Comparison of ENCODE assay signal across 11 cellular contexts in genomic region chr1:225460737-225461532, GRCh38. TPM values are rescaled to one million over a fixed set of nuclear protein-coding genes. Genes with fewer than 3 reads are reported as not detected.
DNase-seq lines count a peak whose midpoint lies in the region; ATAC-seq, FAIRE-seq and TF ChIP-seq lines count a peak whose summit lies in the region.
"Had no signal": no experiment of that assay in that cellular context is flagged by ENCODE, and none has a peak within 500 bp of the region (broad histone marks: within the 10 kb centered on the region; RNA-seq: fewer than 3 reads in every experiment).

No MANE protein-coding gene starts in this region.

- peak; percentile 62 to 87 for ATAC-seq in CD4-positive, CD25-positive, alpha-beta regulatory T cell (ENCODE audit: low read depth in 2 of 2)
- ATAC-seq in RWPE2 (ENCODE audit: low read depth) (peak; percentile 23; the same call in 1 of the 3 replicates), pancreas (peak; percentile 11 to 33 (median 20)), GM21367 (IDR thresholded peaks at IDR 0.05; ENCODE audit: unreplicated experiment) (no peak)
- peak; percentile 96 for ATAC-seq in activated naive CD8-positive, alpha-beta T cell treated with anti-CD3 and anti-CD28 coated beads, Interleukin-2, amount 50 U/mL, for 24 hours

- peaks cover 0 to 47% (median 22%) of the 10 kb centered on the region in 4 donors for H3K4me1 Mint-ChIP-seq in CD4-positive, CD25-positive, alpha-beta regulatory T cell
- peaks cover 41% of the 10 kb centered on the region for H3K4me1 Mint-ChIP-seq in activated naive CD8-positive, alpha-beta T cell treated with anti-CD3 and anti-CD28 coated beads, Interleukin-2, amount 50 U/mL, for 24 hours

- H3K27ac Mint-ChIP-seq in CD4-positive, CD25-positive, alpha-beta regulatory T cell, result peak overlapping the region; percentile 5 to 76 (median 17)
- peak overlapping the region; percentile 69 for H3K27ac Mint-ChIP-seq in activated naive CD8-positive, alpha-beta T cell treated with anti-CD3 and anti-CD28 coated beads, Interleukin-2, amount 50 U/mL, for 24 hours

- peaks cover 22% of the 10 kb centered on the region for H3K4me1 ChIP-seq in CD4-positive, CD25-positive, alpha-beta regulatory T cell (ENCODE audit: control insufficient read depth, insufficient read depth, low read length, poor library complexity, severe bottlenecking)
- H3K4me1 ChIP-seq in RWPE2 (ENCODE audit: insufficient read depth, poor library complexity, severe bottlenecking) (peaks cover 10% of the 10 kb centered on the region), pancreas (peaks cover 0 to 8% (median 0%) of the 10 kb centered on the region in 3 donors), mammary epithelial cell (ENCODE audit: insufficient read depth, low read length) (peaks cover 18% of the 10 kb centered on the region)

- no peak overlapping the region for H2AFZ ChIP-seq in mammary epithelial cell (ENCODE audit: low read depth, low read length)

- no peaks in the 10 kb centered on the region for H3K36me3 ChIP-seq in CD4-positive, CD25-positive, alpha-beta regulatory T cell (ENCODE audit: control insufficient read depth, insufficient read depth, low read length)
- no peaks in the 10 kb centered on the region for H3K36me3 ChIP-seq in RWPE2 (ENCODE audit: low read depth)
- H3K36me3 ChIP-seq in pancreas, result no peaks in the 10 kb centered on the region
- no peaks in the 10 kb centered on the region for H3K36me3 ChIP-seq in mammary epithelial cell (ENCODE audit: insufficient read depth, low read length)

- no peaks in the 10 kb centered on the region for H3K27me3 ChIP-seq in CD4-positive, CD25-positive, alpha-beta regulatory T cell (ENCODE audit: control insufficient read depth, insufficient read depth, low read length)
- H3K27me3 ChIP-seq in RWPE2 (ENCODE audit: insufficient read depth, poor library complexity, severe bottlenecking) (no peaks in the 10 kb centered on the region), pancreas (no peaks in the 10 kb centered on the region), mammary epithelial cell (ENCODE audit: insufficient read depth, low read length) (no peaks in the 10 kb centered on the region)

- dilution Hi-C loops in mammary epithelial cell (cut with HindIII; ENCODE audit: low sequenced_read_pairs), result no loop called here

- no peak overlapping the region for H3K9ac ChIP-seq in mammary epithelial cell (ENCODE audit: insufficient read depth, low read length)

- BruUV-seq in mammary epithelial cell (replicated peaks; lab: Mats Ljungman, UMichigan), result no TSS peak

- 53 to 55% methylated on average over 8 of the region's 8 CpGs for WGBS in pancreas, 2 donors
- 96% methylated on average over 7 of the region's 8 CpGs for WGBS in mammary epithelial cell (ENCODE audit: low coverage, missing lambda C conversion rate)

- H4K20me1 ChIP-seq in mammary epithelial cell (ENCODE audit: insufficient read depth, low read length), result no peaks in the 10 kb centered on the region

- no peak overlapping the region for H3K4me3 ChIP-seq in CD4-positive, CD25-positive, alpha-beta regulatory T cell (ENCODE audit: low read depth, low read length)
- H3K4me3 ChIP-seq in RWPE2 (ENCODE audit: severe bottlenecking), result no peak overlapping the region
- no peak overlapping the region for H3K4me3 ChIP-seq in pancreas
- no peak overlapping the region for H3K4me3 ChIP-seq in mammary epithelial cell (replicated peaks in 1 of 3; ENCODE audit: insufficient read depth in 1 of 3, low read depth in 2 of 3, low read length in 3 of 3)

- TF ChIP-seq CTCF in RWPE2 (IDR thresholded peaks at IDR 0.05; ENCODE audit: poor library complexity, severe bottlenecking) (no peak), pancreas (IDR thresholded peaks at IDR 0.05) (no peak), mammary epithelial cell (conservative IDR thresholded peaks at IDR 0.05 in 1 of 2, IDR thresholded peaks at IDR 0.05 in 1 of 2; ENCODE audit: extremely low read depth in 1 of 2, insufficient read depth in 1 of 2, low read depth in 1 of 2, low read length in 2 of 2) (no peak)

- no peaks in the 10 kb centered on the region for H3K9me3 ChIP-seq in CD4-positive, CD25-positive, alpha-beta regulatory T cell (ENCODE audit: control insufficient read depth in 2 of 2, low read length in 2 of 2)
- H3K9me3 ChIP-seq in RWPE2 (ENCODE audit: severe bottlenecking) (no peaks in the 10 kb centered on the region), pancreas (no peaks in the 10 kb centered on the region), mammary epithelial cell (replicated peaks; ENCODE audit: insufficient read depth, low read length) (no peaks in the 10 kb centered on the region)

- no peaks in the 10 kb centered on the region for H3K79me2 ChIP-seq in mammary epithelial cell (ENCODE audit: insufficient read depth, low read length)

- in situ Hi-C loops in mammary epithelial cell (cut with MboI; ENCODE audit: low sequenced_read_pairs in 2 of 2), result no loop called here

- no peaks in the 10 kb centered on the region for H3K27me3 Mint-ChIP-seq in CD4-positive, CD25-positive, alpha-beta regulatory T cell
- H3K27me3 Mint-ChIP-seq in activated naive CD8-positive, alpha-beta T cell treated with anti-CD3 and anti-CD28 coated beads, Interleukin-2, amount 50 U/mL, for 24 hours, result no peaks in the 10 kb centered on the region

- H3K27ac ChIP-seq in CD4-positive, CD25-positive, alpha-beta regulatory T cell (ENCODE audit: insufficient read depth, low read length, poor library complexity, severe bottlenecking), result no peak overlapping the region
- H3K27ac ChIP-seq in RWPE2 (ENCODE audit: poor library complexity, severe bottlenecking), result no peak overlapping the region
- H3K27ac ChIP-seq in pancreas, result no peak overlapping the region
- H3K27ac ChIP-seq in mammary epithelial cell (ENCODE audit: insufficient read depth, low read depth, low read length), result no peak overlapping the region

- H3K9me3 Mint-ChIP-seq in CD4-positive, CD25-positive, alpha-beta regulatory T cell, result no peaks in the 10 kb centered on the region
- H3K9me3 Mint-ChIP-seq in activated naive CD8-positive, alpha-beta T cell treated with anti-CD3 and anti-CD28 coated beads, Interleukin-2, amount 50 U/mL, for 24 hours, result no peaks in the 10 kb centered on the region

- peak overlapping the region in 1 of 4 donors; percentile 78 for H3K4me3 Mint-ChIP-seq in CD4-positive, CD25-positive, alpha-beta regulatory T cell
- H3K4me3 Mint-ChIP-seq in activated naive CD8-positive, alpha-beta T cell treated with anti-CD3 and anti-CD28 coated beads, Interleukin-2, amount 50 U/mL, for 24 hours, result peak overlapping the region; percentile 32

- peak in 1 of 3 donors; percentile 84 for DNase-seq in CD4-positive, CD25-positive, alpha-beta regulatory T cell
- no peak for DNase-seq in RWPE2 (ENCODE audit: low spot score)
- DNase-seq in activated naive CD8-positive, alpha-beta T cell treated with anti-CD3 and anti-CD28 coated beads, Interleukin-2, amount 50 U/mL, for 24 hours, result peak; percentile 65
- peak in 1 of 6 donors; percentile 39 for DNase-seq in pancreas
- DNase-seq in DMS 273 treated with DMSO at 0.1 percent for 48 hours (lab: John Stamatoyannopoulos, UW), result no peak
- no peak for DNase-seq in mammary epithelial cell
- no peak for DNase-seq in effector CD8-positive, alpha-beta T cell (lab: John Stamatoyannopoulos, UW)
- DNase-seq: effector CD4-positive, alpha-beta T cell; midbrain; MV-4-11 had no signal

- H3K4me2 ChIP-seq in mammary epithelial cell (ENCODE audit: insufficient read depth, low read depth, low read length), result no peak overlapping the region

- CTCF ChIA-PET in mammary epithelial cell (lab: Charles Lee; ENCODE audit: low non-redundant PET), result no interaction called here

- intact Hi-C loops in pancreas (cut with DNase I) (no loop called here), mammary epithelial cell (cut with micrococcal nuclease) (no loop called here)

- FAIRE-seq in pancreas (lab: Jason Lieb, UNC), result no peak

- H3K36me3 Mint-ChIP-seq in CD4-positive, CD25-positive, alpha-beta regulatory T cell, result no peaks in the 10 kb centered on the region
- H3K36me3 Mint-ChIP-seq in activated naive CD8-positive, alpha-beta T cell treated with anti-CD3 and anti-CD28 coated beads, Interleukin-2, amount 50 U/mL, for 24 hours (ENCODE audit: low read depth), result no peaks in the 10 kb centered on the region

RNA-seq across cellular contexts. Expression of gene LBR, which starts 33.1 kb away (rescaled TPM):
- total RNA-seq in CD4-positive, CD25-positive, alpha-beta regulatory T cell, result 140 TPM
- polyA plus RNA-seq in CD4-positive, CD25-positive, alpha-beta regulatory T cell, result 100 to 1,000 TPM; 123 to 175 (median 145) TPM
- total RNA-seq in pancreas, result 10 to 100 TPM; 18.3 to 31.6 (median 19.9) TPM
- polyA plus RNA-seq in pancreas, result 10 to 100 TPM; 12.3 to 17.0 TPM
- total RNA-seq in mammary epithelial cell, result 10 to 100 TPM; 17.7 to 35.7 TPM
- 16.1 TPM for polyA plus RNA-seq in mammary epithelial cell
- polyA minus RNA-seq in mammary epithelial cell, result 54.8 TPM
